Comparison of ENCODE assay signal across 1 cellular context in genomic region chr12:30840715-30841114, GRCh38.
TF ChIP-seq lines count a peak whose summit lies in the region.

No MANE protein-coding gene starts in this region.

TF ChIP-seq in K562, 482 proteins besides CTCF, POLR2A, EP300 and RAD21 (continued from another document):
- TF ChIP-seq CHD7 (IDR thresholded peaks at IDR 0.05; ENCODE audit: low read depth, low read length), result no peak
- TF ChIP-seq KAT8 (IDR thresholded peaks at IDR 0.05; ENCODE audit: low read depth), result no peak
- TF ChIP-seq SNIP1 (IDR thresholded peaks at IDR 0.05; ENCODE audit: low read depth), result no peak
- peak in 1 of 3 experiments; percentile 63 for TF ChIP-seq YY1 (IDR thresholded peaks at IDR 0.05; ENCODE audit: borderline replicate concordance in 1 of 3, control insufficient read depth in 1 of 3, extremely low read depth in 1 of 3, insufficient read depth in 3 of 3, insufficient read length in 1 of 3, insufficient replicate concordance in 2 of 3, low read depth in 1 of 3, low read length in 2 of 3)
- TF ChIP-seq HLTF (IDR thresholded peaks at IDR 0.05), result no peak
- no peak for TF ChIP-seq ZNF398 (CRISPR knock-in tag; IDR thresholded peaks at IDR 0.05)
- no peak for TF ChIP-seq FUS (optimal IDR thresholded peaks at IDR 0.05; ENCODE audit: low read depth, low read length)
- no peak for TF ChIP-seq ATF1 (CRISPR knock-in tag; IDR thresholded peaks at IDR 0.05)
- 0 out of 2 replicates have a peak, but pooled peaks have one; percentile 12 for TF ChIP-seq ATF1 (tag; IDR thresholded peaks at IDR 0.05)
- no peak for TF ChIP-seq ZNF140 (CRISPR knock-in tag; IDR thresholded peaks at IDR 0.05)
- 0 out of 2 replicates have a peak, but pooled peaks have one; percentile 17 for TF ChIP-seq ATF7 (IDR thresholded peaks at IDR 0.05)
- TF ChIP-seq HMG20B (CRISPR knock-in tag; IDR thresholded peaks at IDR 0.05), result no peak
- no peak for TF ChIP-seq MTA2 (IDR thresholded peaks at IDR 0.05; ENCODE audit: low read depth)
